15 cellular contexts compared by ENCODE assay signal in genomic region chr10:11687357-11687771, GRCh38. TPM values are rescaled to one million over a fixed set of nuclear protein-coding genes. Genes with fewer than 3 reads are reported as not detected.
DNase-seq lines count a peak whose midpoint lies in the region; ATAC-seq and TF ChIP-seq lines count a peak whose summit lies in the region.
"Had no signal": no experiment of that assay in that cellular context is flagged by ENCODE, and none has a peak within 500 bp of the region (broad histone marks: within the 10 kb centered on the region; RNA-seq: fewer than 3 reads in every experiment).

No MANE protein-coding gene starts in this region.

- 63% methylated on average over 8 of the region's 8 CpGs for WGBS in smooth muscle cell (ENCODE audit: low lambda C conversion rate)

- H3K79me2 ChIP-seq in SU-DHL-6 (ENCODE audit: insufficient read depth, low read length) (no peaks in the 10 kb centered on the region), smooth muscle cell (ENCODE audit: low read depth) (no peaks in the 10 kb centered on the region)

- H2AFZ ChIP-seq in SU-DHL-6 (ENCODE audit: low read depth, low read length, severe bottlenecking) (no peak overlapping the region), smooth muscle cell (ENCODE audit: low read depth) (no peak overlapping the region)

- H3K4me3 ChIP-seq in SU-DHL-6 (ENCODE audit: insufficient read depth, low read length, poor library complexity, severe bottlenecking) (no peak overlapping the region), smooth muscle cell (no peak overlapping the region)
- H3K4me3 ChIP-seq: Peyer's patch had no signal

- H3F3A ChIP-seq in SU-DHL-6 (ENCODE audit: insufficient read depth) (peaks cover 42% of the 10 kb centered on the region), smooth muscle cell (ENCODE audit: low read depth) (peaks cover 36% of the 10 kb centered on the region)

- H3K9me2 ChIP-seq in SU-DHL-6 (replicated peaks; ENCODE audit: insufficient read depth, low read length), result no peaks in the 10 kb centered on the region

- no peak overlapping the region for H3K9ac ChIP-seq in SU-DHL-6 (ENCODE audit: low read length)
- peak overlapping the region; percentile 77 for H3K9ac ChIP-seq in smooth muscle cell (ENCODE audit: low read depth)

- H3K27ac ChIP-seq in SU-DHL-6 (ENCODE audit: low read depth, low read length) (peak overlapping the region; percentile 17), smooth muscle cell (ENCODE audit: low read depth) (peak overlapping the region; percentile 100)
- H3K27ac ChIP-seq: 22Rv1 had no signal

- H3K27me3 ChIP-seq in SU-DHL-6 (ENCODE audit: low read length) (no peaks in the 10 kb centered on the region), smooth muscle cell (ENCODE audit: low read depth) (no peaks in the 10 kb centered on the region)
- H3K27me3 ChIP-seq: Peyer's patch had no signal

- no peaks in the 10 kb centered on the region for H3K36me3 ChIP-seq in SU-DHL-6 (ENCODE audit: low read length)
- H3K36me3 ChIP-seq in smooth muscle cell (ENCODE audit: low read depth), result no peaks in the 10 kb centered on the region
- H3K36me3 ChIP-seq: Peyer's patch had no signal

- peaks cover 35% of the 10 kb centered on the region for H3K4me1 ChIP-seq in smooth muscle cell (ENCODE audit: low read depth)

- intact Hi-C loops in left ventricle myocardium superior (cut with micrococcal nuclease), result no loop called here

- TF ChIP-seq CTCF in SU-DHL-6 (IDR thresholded peaks at IDR 0.05; ENCODE audit: insufficient read depth, low read length, poor library complexity, severe bottlenecking), result no peak
- TF ChIP-seq CTCF in smooth muscle cell (IDR thresholded peaks at IDR 0.05; ENCODE audit: borderline replicate concordance, insufficient read depth, poor library complexity, severe bottlenecking), result no peak

- no peaks in the 10 kb centered on the region for H3K9me3 ChIP-seq in SU-DHL-6 (ENCODE audit: insufficient read depth, low read length)
- no peaks in the 10 kb centered on the region for H3K9me3 ChIP-seq in smooth muscle cell (replicated peaks; ENCODE audit: low read depth)
- H3K9me3 ChIP-seq: Peyer's patch had no signal

- peak; percentile 6 for DNase-seq in NCI-H2029 treated with DMSO at 0.1 percent for 48 hours (lab: John Stamatoyannopoulos, UW)
- DNase-seq in NCI-H2029 (lab: John Stamatoyannopoulos, UW), result no peak
- DNase-seq in iPS-NIHi11 (ENCODE audit: low spot score), result peak; percentile 59
- no peak for DNase-seq in smooth muscle cell (lab: John Stamatoyannopoulos, UW; ENCODE audit: unreplicated experiment)
- no peak for DNase-seq in retina
- DNase-seq in left ventricle myocardium superior, result no peak
- DNase-seq: activated CD8-positive, alpha-beta memory T cell treated with anti-CD3 and anti-CD28 coated beads, Interleukin-2, amount 50 U/mL, for 4 hours; activated naive CD8-positive, alpha-beta T cell treated with anti-CD3 and anti-CD28 coated beads, Interleukin-2, amount 50 U/mL, for 24 hours; GOT3; NCI-H510A; Peyer's patch had no signal

- no peak overlapping the region for H3K4me2 ChIP-seq in SU-DHL-6 (ENCODE audit: low read depth, low read length, poor library complexity, severe bottlenecking)
- peak overlapping the region; percentile 69 for H3K4me2 ChIP-seq in smooth muscle cell

- ATAC-seq in left ventricle myocardium superior (no peak), GM21576 (IDR thresholded peaks at IDR 0.05; ENCODE audit: unreplicated experiment) (no peak)
- ATAC-seq: activated naive CD8-positive, alpha-beta T cell treated with anti-CD3 and anti-CD28 coated beads, Interleukin-2, amount 50 U/mL, for 24 hours had no signal

- H4K20me1 ChIP-seq in SU-DHL-6 (ENCODE audit: low read depth, low read length) (no peaks in the 10 kb centered on the region), smooth muscle cell (ENCODE audit: low read depth) (no peaks in the 10 kb centered on the region)

RNA-seq across cellular contexts. Expression of gene ECHDC3, which starts 54.8 kb away (rescaled TPM):
- total RNA-seq in smooth muscle cell (10.2 and 14.1 TPM in 2 replicates), left ventricle myocardium superior (94.6 TPM)
- 6.0 and 8.7 TPM in 2 replicates for polyA plus RNA-seq in smooth muscle cell
- polyA plus RNA-seq: neural cell had no signal

Comparison
In these comparisons a context has a peak if more than half of its experiments do, and no peak if none do; other contexts are left out.
1. DNase-seq: peak in NCI-H2029 treated with DMSO at 0.1 percent for 48 hours (single experiment) and iPS-NIHi11 (single experiment); none in NCI-H2029 (single experiment), smooth muscle cell (single experiment), retina (single experiment) and left ventricle myocardium superior (single experiment).